ENCODE assay signal across 10 cellular contexts in the genomic region with DNA sequence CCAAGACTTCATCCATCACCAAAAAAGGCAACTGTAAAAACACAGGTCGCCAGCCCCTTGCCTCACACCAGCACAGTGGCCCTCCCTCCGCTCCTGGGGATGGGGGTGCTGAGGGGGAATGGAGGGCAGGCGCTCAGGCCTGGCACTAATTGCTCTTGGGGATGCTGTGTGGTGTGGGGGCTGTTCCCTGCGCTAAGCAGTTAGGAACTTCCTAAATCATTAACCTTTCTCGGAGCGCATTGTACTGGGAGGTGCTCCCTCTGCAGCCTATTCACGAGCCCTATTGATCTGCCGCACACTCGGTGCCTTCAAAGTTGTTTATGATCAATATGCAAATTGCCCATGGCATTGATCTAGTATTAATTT.
DNase-seq lines count a peak whose midpoint lies in the region; ATAC-seq, FAIRE-seq and TF ChIP-seq lines count a peak whose summit lies in the region.
"Had no signal": no experiment of that assay in that cellular context is flagged by ENCODE, and none has a peak within 500 bp of the region (broad histone marks: within the 10 kb centered on the region; RNA-seq: fewer than 3 reads in every experiment).

No MANE protein-coding gene starts in this region.

- peak overlapping the region; percentile 75 for H3K27ac ChIP-seq in A673 (ENCODE audit: low read depth, low read length, poor library complexity, severe bottlenecking)
- peak overlapping the region; percentile 70; the same call in 1 of the 2 replicates for H3K27ac ChIP-seq in PC-9
- H3K27ac ChIP-seq in fibroblast of lung (ENCODE audit: insufficient read depth, low read length): peak overlapping the region; percentile 60
- H3K27ac ChIP-seq in prostate gland: peak overlapping the region; percentile 71 to 72

- TF ChIP-seq POLR2A in prostate gland (IDR thresholded peaks at IDR 0.05) (no peak), GM12891 (IDR thresholded peaks at IDR 0.05; ENCODE audit: low read depth, low read length) (no peak)

- H3F3A ChIP-seq in PC-9 (ENCODE audit: insufficient read depth, low read depth): no peaks in the 10 kb centered on the region; the same call in 1 of the 2 replicates

- no peak overlapping the region for H3K9ac ChIP-seq in fibroblast of lung (ENCODE audit: insufficient read depth, low read length)

- H3K4me2 ChIP-seq in PC-9: no peak overlapping the region
- no peak overlapping the region for H3K4me2 ChIP-seq in fibroblast of lung (ENCODE audit: extremely low read depth, insufficient read depth, low read length)

- H2AFZ ChIP-seq in PC-9 (no peak overlapping the region), fibroblast of lung (ENCODE audit: low read length) (no peak overlapping the region)

- WGBS in prostate gland: 93% methylated on average over 9 of the region's 9 CpGs

- POLR2A ChIA-PET in A673 (lab: Charles Lee; ENCODE audit: low non-redundant PET) (no interaction called here), PC-9 (lab: Charles Lee; ENCODE audit: unreplicated experiment) (no interaction called here)

- H3K36me3 ChIP-seq in A673 (ENCODE audit: insufficient read depth, low read length, poor library complexity, severe bottlenecking) (no peaks in the 10 kb centered on the region), PC-9 (ENCODE audit: low read depth) (no peaks in the 10 kb centered on the region; the same call in 1 of the 2 replicates), fibroblast of lung (ENCODE audit: control insufficient read depth, insufficient read depth, low read length) (no peaks in the 10 kb centered on the region), prostate gland (no peaks in the 10 kb centered on the region)

- no peaks in the 10 kb centered on the region for H3K9me3 ChIP-seq in A673 (ENCODE audit: low read depth, low read length, poor library complexity, severe bottlenecking)
- no peaks in the 10 kb centered on the region for H3K9me3 ChIP-seq in PC-9 (ENCODE audit: insufficient read depth, low read depth)
- H3K9me3 ChIP-seq in fibroblast of lung (ENCODE audit: control insufficient read depth, insufficient read depth, low read depth, low read length): no peaks in the 10 kb centered on the region
- no peaks in the 10 kb centered on the region for H3K9me3 ChIP-seq in prostate gland

- no peaks in the 10 kb centered on the region; the same call in 1 of the 2 replicates for H3K9me2 ChIP-seq in PC-9 (ENCODE audit: insufficient read depth)

- H3K79me2 ChIP-seq in PC-9 (ENCODE audit: low read depth) (peaks cover 23% of the 10 kb centered on the region; the same call in 1 of the 2 replicates), fibroblast of lung (ENCODE audit: control insufficient read depth, insufficient read depth, low read length) (peaks cover 4% of the 10 kb centered on the region)

- no peak for DNase-seq in A673 (ENCODE audit: low spot score)
- no peak for DNase-seq in PC-9
- no peak for DNase-seq in fibroblast of lung (ENCODE audit: low read depth in 2 of 2)
- DNase-seq in prostate gland (ENCODE audit: low spot score): no peak
- DNase-seq in NAMALWA (ENCODE audit: low spot score): no peak
- no peak for DNase-seq in GM12891 (ENCODE audit: insufficient read length, low spot score)
- DNase-seq in Kasumi-1 (lab: John Stamatoyannopoulos, UW): no peak
- DNase-seq: AML-193 had no signal

- H4K20me1 ChIP-seq in PC-9 (ENCODE audit: insufficient read depth) (no peaks in the 10 kb centered on the region), fibroblast of lung (ENCODE audit: control insufficient read depth, extremely low read depth, insufficient read depth, low read length) (no peaks in the 10 kb centered on the region)

- H3K4me1 ChIP-seq in A673 (ENCODE audit: insufficient read depth, low read length, poor library complexity, severe bottlenecking): peaks cover 28% of the 10 kb centered on the region
- peaks cover 19% of the 10 kb centered on the region for H3K4me1 ChIP-seq in PC-9 (replicated peaks; ENCODE audit: insufficient read depth)
- H3K4me1 ChIP-seq in fibroblast of lung (ENCODE audit: control insufficient read depth, extremely low read depth, insufficient read depth, low read length): peaks cover 23% of the 10 kb centered on the region
- H3K4me1 ChIP-seq in prostate gland (replicated peaks): peaks cover 19% of the 10 kb centered on the region

- TF ChIP-seq CTCF in A673 (conservative IDR thresholded peaks at IDR 0.05; ENCODE audit: low read depth, low read length) (no peak), PC-9 (conservative IDR thresholded peaks at IDR 0.05) (no peak), fibroblast of lung (conservative IDR thresholded peaks at IDR 0.05 in 1 of 2, IDR thresholded peaks at IDR 0.05 in 1 of 2; ENCODE audit: low read depth in 1 of 2, low read length in 2 of 2) (no peak), prostate gland (IDR thresholded peaks at IDR 0.05) (no peak)

- H3K27me3 ChIP-seq in A673 (replicated peaks; ENCODE audit: insufficient read depth, low read depth, low read length, poor library complexity): no peaks in the 10 kb centered on the region
- H3K27me3 ChIP-seq in PC-9 (ENCODE audit: insufficient read depth, low read depth): no peaks in the 10 kb centered on the region
- no peaks in the 10 kb centered on the region for H3K27me3 ChIP-seq in fibroblast of lung (ENCODE audit: control insufficient read depth, insufficient read depth, low read length)
- H3K27me3 ChIP-seq in prostate gland (replicated peaks; ENCODE audit: insufficient read depth): no peaks in the 10 kb centered on the region

- intact Hi-C loops in A673 (cut with micrococcal nuclease; ENCODE audit: unreplicated experiment): loop anchor here (5.0 kb wide), 1 partner anchor 209 kb away; no protein-coding TSS in a partner anchor
- intact Hi-C loops in PC-9 (cut with micrococcal nuclease; ENCODE audit: unreplicated experiment): loop anchor here (1.0 to 2.0 kb wide), 3 partner anchors 29 to 207 kb away; no protein-coding TSS in a partner anchor
- intact Hi-C loops in prostate gland (cut with DNase I): loop anchor here (5.0 kb wide), 1 partner anchor 199 kb away; the partner anchor contains the start of gene ZFHX3

- no TSS peak for BruUV-seq in A673 (replicated peaks; lab: Mats Ljungman, UMichigan)
- BruUV-seq in PC-9 (replicated peaks; lab: Mats Ljungman, UMichigan): TSS peak; percentile 34

- H3K4me3 ChIP-seq in A673 (ENCODE audit: low read depth, low read length, poor library complexity, severe bottlenecking) (no peak overlapping the region), PC-9 (no peak overlapping the region), fibroblast of lung (replicated peaks in 1 of 4; ENCODE audit: control extremely low read depth in 1 of 4, insufficient read depth in 1 of 4, low read depth in 3 of 4, low read length in 4 of 4) (no peak overlapping the region), prostate gland (no peak overlapping the region)

- ATAC-seq in GM18907 (IDR thresholded peaks at IDR 0.05; ENCODE audit: unreplicated experiment): no peak
- ATAC-seq: naive thymus-derived CD4-positive, alpha-beta T cell had no signal

- CTCF ChIA-PET in A673 (lab: Charles Lee) (interaction anchor here (0.8 to 1.0 kb wide), 2 partner anchors 9 to 15 kb away, joined by 4 to 5 read pairs; no protein-coding TSS in a partner anchor), PC-9 (lab: Charles Lee) (interaction anchor here (1.7 kb wide), 1 partner anchor 16 kb away, joined by 5 read pairs; no protein-coding TSS in a partner anchor)

- FAIRE-seq in GM12891 (lab: Jason Lieb, UNC): no peak

TF ChIP-seq in GM12891, 5 proteins besides CTCF, POLR2A, EP300 and RAD21:
- TF ChIP-seq TAF1 (IDR thresholded peaks at IDR 0.05; ENCODE audit: low read depth, low read length): no peak
- TF ChIP-seq POLR2AphosphoS5 (IDR thresholded peaks at IDR 0.05; ENCODE audit: low read depth, low read length): no peak
- TF ChIP-seq PAX5 (IDR thresholded peaks at IDR 0.05; ENCODE audit: insufficient read depth, low read length, severe bottlenecking): no peak
- TF ChIP-seq SPI1 (IDR thresholded peaks at IDR 0.05; ENCODE audit: low read depth, low read length): no peak
- TF ChIP-seq POU2F2 (IDR thresholded peaks at IDR 0.05; ENCODE audit: low read depth, low read length): no peak
